Comparison of ENCODE assay signal across 18 cellular contexts in genomic region chr22:32866953-32867352, GRCh38.
A peak's percentile ranks its signal among the peaks of the same experiment; 100 is the strongest.
DNase-seq lines count a peak whose midpoint lies in the region; ATAC-seq, FAIRE-seq and TF ChIP-seq lines count a peak whose summit lies in the region.
"Had no signal": no experiment of that assay in that cellular context is flagged by ENCODE, and none has a peak within 500 bp of the region (broad histone marks: within the 10 kb centered on the region; RNA-seq: fewer than 3 reads in every experiment).

No MANE protein-coding gene starts in this region.

- CTCF ChIA-PET in K562 (lab: Yijun Ruan, JAX; ENCODE audit: low intra/inter-chr PET ratio), result no interaction called here

- intact Hi-C loops in K562 (cut with micrococcal nuclease) (no loop called here), left lung (cut with DNase I) (no loop called here), upper lobe of right lung (cut with DNase I) (no loop called here)

- POLR2A ChIA-PET in K562 (lab: Yijun Ruan, JAX), result no interaction called here

- in situ Hi-C loops in K562 (cut with MboI), result no loop called here

- no peak for TF ChIP-seq POLR2A in K562 (conservative IDR thresholded peaks at IDR 0.05)

- H3K27me3 Mint-ChIP-seq in endodermal cell (ENCODE audit: insufficient read depth), result no peaks in the 10 kb centered on the region

- TF ChIP-seq EP300 in K562 (IDR thresholded peaks at IDR 0.05; ENCODE audit: low read length), result no peak

- H3K4me2 ChIP-seq in K562 (ENCODE audit: insufficient read depth, low read length), result no peak overlapping the region

- H3K9me3 ChIP-seq in K562 (replicated peaks; ENCODE audit: control insufficient read depth, insufficient read depth, low read depth, low read length) (no peaks in the 10 kb centered on the region), endodermal cell (ENCODE audit: control insufficient read depth, low read length) (no peaks in the 10 kb centered on the region), left lung (no peaks in the 10 kb centered on the region), upper lobe of right lung (no peaks in the 10 kb centered on the region)

- ATAC-seq in K562, result peak; percentile 49; the same call in 2 of the 3 replicates
- ATAC-seq in left lung, result peak; percentile 17
- peak; percentile 7 for ATAC-seq in upper lobe of right lung
- no peak for ATAC-seq in SK-N-SH treated with all-trans-retinoic acid at 6 μM for 48 hours

- H3K9me1 ChIP-seq in K562 (ENCODE audit: control insufficient read depth, insufficient read depth, low read length), result no peaks in the 10 kb centered on the region

- no peaks in the 10 kb centered on the region for H4K20me1 ChIP-seq in K562 (replicated peaks; ENCODE audit: control insufficient read depth, insufficient read depth, low read length)

- no peaks in the 10 kb centered on the region for H3K79me2 ChIP-seq in K562 (ENCODE audit: control insufficient read depth, insufficient read depth, low read length)

- H3K4me3 Mint-ChIP-seq in endodermal cell, result no peak overlapping the region
- H3K4me3 Mint-ChIP-seq: CD4-positive, alpha-beta memory T cell had no signal

- WGBS in K562 (ENCODE audit: insufficient coverage, low coverage, missing lambda C conversion rate), result 23% methylated on average over 4 of the region's 4 CpGs
- WGBS in endodermal cell (ENCODE audit: insufficient coverage in 1 of 2, insufficient read length in 1 of 2), 2 experiments, result 87 to 100% methylated on average over 1 to 4 of the region's 4 CpGs

- no peak overlapping the region for H3K27ac ChIP-seq in K562 (ENCODE audit: extremely low read depth, low read depth, low read length)
- H3K27ac ChIP-seq in endodermal cell (ENCODE audit: low read depth, low read length), result no peak overlapping the region
- H3K27ac ChIP-seq in left lung, result no peak overlapping the region
- H3K27ac ChIP-seq in upper lobe of right lung, result no peak overlapping the region

- BruUV-seq in K562 (replicated peaks; lab: Mats Ljungman, UMichigan), result no TSS peak

- H3K27me3 ChIP-seq in K562 (ENCODE audit: control insufficient read depth in 2 of 2, insufficient read depth in 2 of 2, low read length in 2 of 2) (no peaks in the 10 kb centered on the region), endodermal cell (ENCODE audit: control insufficient read depth, insufficient read depth, low read length, poor library complexity, severe bottlenecking) (no peaks in the 10 kb centered on the region), left lung (no peaks in the 10 kb centered on the region), upper lobe of right lung (no peaks in the 10 kb centered on the region)

- H3K4me1 ChIP-seq in K562 (replicated peaks in 1 of 2; ENCODE audit: control insufficient read depth in 2 of 2, insufficient read depth in 2 of 2, low read length in 2 of 2), result peaks cover 0 to 3% of the 10 kb centered on the region in 2 experiments; a peak in 1 of 5 replicates
- no peaks in the 10 kb centered on the region for H3K4me1 ChIP-seq in endodermal cell (ENCODE audit: control insufficient read depth, insufficient read depth, low read length)
- no peaks in the 10 kb centered on the region for H3K4me1 ChIP-seq in left lung
- H3K4me1 ChIP-seq in upper lobe of right lung, result no peaks in the 10 kb centered on the region

- DNase-seq in K562 (ENCODE audit: extremely low read depth in 1 of 4, low spot score in 3 of 4) (no peak), endodermal cell (no peak), left lung (no peak), upper lobe of right lung (no peak), NCI-H2196 (lab: John Stamatoyannopoulos, UW; ENCODE audit: unreplicated experiment) (no peak), NCI-H526 (lab: John Stamatoyannopoulos, UW) (no peak)
- DNase-seq: C1 segment of cervical spinal cord; Calu3; CD4-positive, alpha-beta memory T cell; COR-L47; DMS153; DND-41; H7; HCEC 1CT had no signal

- no peak overlapping the region for H3K4me3 ChIP-seq in K562
- H3K4me3 ChIP-seq in endodermal cell (ENCODE audit: low read length), result no peak overlapping the region
- no peak overlapping the region for H3K4me3 ChIP-seq in left lung
- H3K4me3 ChIP-seq in upper lobe of right lung, result no peak overlapping the region

- H3K4me1 Mint-ChIP-seq in endodermal cell, result no peaks in the 10 kb centered on the region
- H3K4me1 Mint-ChIP-seq: CD4-positive, alpha-beta memory T cell had no signal

- no peak for FAIRE-seq in K562 (lab: Jason Lieb, UNC)
- FAIRE-seq: G401.6, GM12892, H1 had no signal

- TF ChIP-seq CTCF in K562 (IDR thresholded peaks at IDR 0.05 in 2 of 3, conservative IDR thresholded peaks at IDR 0.05 in 1 of 3; ENCODE audit: insufficient read depth in 2 of 3, low read depth in 1 of 3, low read length in 3 of 3) (no peak), endodermal cell (conservative IDR thresholded peaks at IDR 0.05) (peak; percentile 53), left lung (IDR thresholded peaks at IDR 0.05) (no peak), upper lobe of right lung (IDR thresholded peaks at IDR 0.05) (no peak)

- TF ChIP-seq RAD21 in K562 (CRISPR knock-in tag; conservative IDR thresholded peaks at IDR 0.05 in 1 of 2, IDR thresholded peaks at IDR 0.05 in 1 of 2), result no peak

- H3K27ac Mint-ChIP-seq in endodermal cell, result no peak overlapping the region
- H3K27ac Mint-ChIP-seq: CD4-positive, alpha-beta memory T cell had no signal

- no peak overlapping the region for H3K9ac ChIP-seq in K562 (ENCODE audit: insufficient read depth in 1 of 2, low read depth in 2 of 2, low read length in 2 of 2)
- no peak overlapping the region for H3K9ac ChIP-seq in endodermal cell (ENCODE audit: extremely low read depth, low read length, poor library complexity, severe bottlenecking)

- H3K36me3 Mint-ChIP-seq in endodermal cell (ENCODE audit: low read depth), result no peaks in the 10 kb centered on the region
- H3K36me3 Mint-ChIP-seq: CD4-positive, alpha-beta memory T cell had no signal

- no peak overlapping the region for H2AFZ ChIP-seq in K562 (ENCODE audit: low read depth, low read length)

- H3K36me3 ChIP-seq in K562 (ENCODE audit: control insufficient read depth, insufficient read depth, low read length) (no peaks in the 10 kb centered on the region), endodermal cell (ENCODE audit: control insufficient read depth, insufficient read depth, low read length) (no peaks in the 10 kb centered on the region), left lung (peaks cover 0 to 4% of the 10 kb centered on the region in 2 donors), upper lobe of right lung (no peaks in the 10 kb centered on the region)

- H3K9me3 Mint-ChIP-seq in endodermal cell, result no peaks in the 10 kb centered on the region

TF ChIP-seq in K562, 482 proteins besides CTCF, POLR2A, EP300 and RAD21 (continues in another document):
- TF ChIP-seq NR3C1 (CRISPR knock-in tag; IDR thresholded peaks at IDR 0.05), result no peak
- no peak for TF ChIP-seq CEBPG (CRISPR knock-in tag; IDR thresholded peaks at IDR 0.05)
- TF ChIP-seq CEBPG (tag; conservative IDR thresholded peaks at IDR 0.05 in 1 of 2, IDR thresholded peaks at IDR 0.05 in 1 of 2), result no peak
- no peak for TF ChIP-seq TFAM (CRISPR knock-in tag; conservative IDR thresholded peaks at IDR 0.05)
- no peak for TF ChIP-seq USF1 (CRISPR knock-in tag; IDR thresholded peaks at IDR 0.05)
- TF ChIP-seq ZNF175 (CRISPR knock-in tag; IDR thresholded peaks at IDR 0.05; ENCODE audit: low read depth), result no peak

TF ChIP-seq in SK-N-SH treated with all-trans-retinoic acid at 6 μM for 48 hours, 23 proteins besides CTCF, POLR2A, EP300 and RAD21 (continues in another document):
- TF ChIP-seq ZFP3 (CRISPR knock-in tag; IDR thresholded peaks at IDR 0.05), result no peak
- no peak for TF ChIP-seq SNAI2 (CRISPR knock-in tag; IDR thresholded peaks at IDR 0.05)
- no peak for TF ChIP-seq ZNF565 (CRISPR knock-in tag; conservative IDR thresholded peaks at IDR 0.05; ENCODE audit: low read depth)
- no peak for TF ChIP-seq ARNTL (CRISPR knock-in tag; IDR thresholded peaks at IDR 0.05; ENCODE audit: borderline replicate concordance, low read depth)
- TF ChIP-seq PATZ1 (CRISPR knock-in tag; IDR thresholded peaks at IDR 0.05; ENCODE audit: borderline replicate concordance), result no peak
- TF ChIP-seq TSHZ2 (CRISPR knock-in tag; IDR thresholded peaks at IDR 0.05), result no peak
- TF ChIP-seq ESRRG (CRISPR knock-in tag; IDR thresholded peaks at IDR 0.05), result no peak
